ENCODE assay signal across 8 cellular contexts in the genomic region with DNA sequence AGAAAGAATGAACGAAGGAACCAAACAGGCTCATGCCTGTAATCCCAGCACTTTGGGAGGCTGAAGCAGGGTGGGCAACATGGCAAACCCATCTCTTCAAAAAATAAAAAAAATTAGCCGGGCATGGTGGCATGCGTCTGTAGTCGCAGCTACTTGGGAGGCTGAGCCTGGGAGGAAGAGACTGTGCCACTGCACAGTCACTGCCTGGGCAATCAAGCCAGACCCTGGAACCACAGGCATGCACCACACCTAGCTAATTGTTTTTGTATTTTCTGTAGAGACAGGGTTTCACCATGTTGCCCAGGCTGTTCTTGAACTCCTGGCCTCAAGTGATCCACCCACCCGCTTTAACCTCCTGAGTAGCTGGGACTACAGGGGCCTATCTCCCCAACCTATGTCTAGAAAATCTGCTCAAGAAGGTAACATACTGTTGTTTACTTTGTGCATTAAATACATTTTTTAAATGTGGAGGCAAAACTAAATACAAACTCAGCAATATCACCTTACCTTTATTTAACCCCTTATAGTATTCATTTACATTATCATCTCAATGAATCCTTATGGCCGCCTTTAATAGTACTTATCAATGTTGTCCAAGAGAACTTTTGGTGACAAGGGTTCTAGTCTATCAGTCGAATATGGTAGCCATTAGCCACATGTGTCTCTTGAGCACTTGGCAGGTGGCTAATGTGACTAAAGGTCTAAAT. TPM values are rescaled to one million over a fixed set of nuclear protein-coding genes. Genes with fewer than 3 reads are reported as not detected.
DNase-seq lines count a peak whose midpoint lies in the region; ATAC-seq and TF ChIP-seq lines count a peak whose summit lies in the region.

No MANE protein-coding gene starts in this region.

- H3K36me3 ChIP-seq in BLaER1 treated with 17β-estradiol and CSF1 and Interleukin-3, amounts not matched to agents 10 nM and 100 nM = peaks cover 68 to 73% (median 72%) of the 10 kb centered on the region in 11 experiments
- H3K36me3 ChIP-seq in breast epithelium (peaks cover 7% of the 10 kb centered on the region), mucosa of descending colon (ENCODE audit: low read depth) (peaks cover 19% of the 10 kb centered on the region)

- H3K27me3 ChIP-seq in BLaER1 treated with 17β-estradiol and CSF1 and Interleukin-3, amounts not matched to agents 10 nM and 100 nM = no peaks in the 10 kb centered on the region
- no peaks in the 10 kb centered on the region for H3K27me3 ChIP-seq in breast epithelium

- no peaks in the 10 kb centered on the region for H3K9me3 ChIP-seq in BLaER1 treated with 17β-estradiol and CSF1 and Interleukin-3, amounts not matched to agents 10 nM and 100 nM (replicated peaks in 1 of 11)
- H3K9me3 ChIP-seq in breast epithelium (no peaks in the 10 kb centered on the region), mucosa of descending colon (no peaks in the 10 kb centered on the region)

- ATAC-seq in mucosa of descending colon (peak; percentile 52), HG03457 (IDR thresholded peaks at IDR 0.05; ENCODE audit: unreplicated experiment) (no peak), HG03095 (IDR thresholded peaks at IDR 0.05; ENCODE audit: unreplicated experiment) (no peak)

- H3K27ac ChIP-seq in BLaER1 treated with 17β-estradiol and CSF1 and Interleukin-3, amounts not matched to agents 10 nM and 100 nM = no peak overlapping the region
- H3K27ac ChIP-seq in breast epithelium = peak overlapping the region; percentile 23 to 62

- TF ChIP-seq POLR2A in breast epithelium (IDR thresholded peaks at IDR 0.05) = no peak
- no peak for TF ChIP-seq POLR2A in erythroblast (IDR thresholded peaks at IDR 0.05; ENCODE audit: low read length)

- H4K20me1 ChIP-seq in BLaER1 treated with 17β-estradiol and CSF1 and Interleukin-3, amounts not matched to agents 10 nM and 100 nM = peaks cover 58 to 75% (median 72%) of the 10 kb centered on the region in 11 experiments

- H3K9ac ChIP-seq in BLaER1 treated with 17β-estradiol and CSF1 and Interleukin-3, amounts not matched to agents 10 nM and 100 nM = peak overlapping the region; percentile 10 to 99 (median 91); a peak in 20 of 22 replicates

- H3K4me2 ChIP-seq in BLaER1 treated with 17β-estradiol and CSF1 and Interleukin-3, amounts not matched to agents 10 nM and 100 nM = peak overlapping the region; percentile 81 to 96 (median 91)

- DNase-seq in LoVo (ENCODE audit: low spot score) (peak; percentile 61), breast epithelium (ENCODE audit: low spot score in 2 of 2) (no peak), mucosa of descending colon (peak in 2 of 3 donors; percentile 30 to 51), erythroblast (lab: John Stamatoyannopoulos, UW) (no peak), MV-4-11 (lab: John Stamatoyannopoulos, UW) (no peak)

- intact Hi-C loops in breast epithelium (cut with DNase I; ENCODE audit: low total_unique reads) = no loop called here
- intact Hi-C loops in mucosa of descending colon (cut with DNase I, micrococcal nuclease) = no loop called here

- no peak for TF ChIP-seq CTCF in breast epithelium (IDR thresholded peaks at IDR 0.05)
- no peak for TF ChIP-seq CTCF in mucosa of descending colon (IDR thresholded peaks at IDR 0.05)

- H3K4me3 ChIP-seq in BLaER1 treated with 17β-estradiol and CSF1 and Interleukin-3, amounts not matched to agents 10 nM and 100 nM = peak overlapping the region in 9 of 10 experiments; percentile 16 to 96 (median 83); a peak in 13 of 20 replicates
- H3K4me3 ChIP-seq in breast epithelium (peak overlapping the region in 2 of 3 donors; percentile 20 to 94), mucosa of descending colon (no peak overlapping the region)

- peaks cover 31 to 45% (median 41%) of the 10 kb centered on the region in 10 experiments for H3K4me1 ChIP-seq in BLaER1 treated with 17β-estradiol and CSF1 and Interleukin-3, amounts not matched to agents 10 nM and 100 nM
- H3K4me1 ChIP-seq in breast epithelium = peaks cover 12 to 19% of the 10 kb centered on the region in 2 donors
- peaks cover 48% of the 10 kb centered on the region for H3K4me1 ChIP-seq in mucosa of descending colon (ENCODE audit: low read depth)

RNA-seq across cellular contexts. Expression of gene KHDC4, which starts 2.7 kb away (rescaled TPM):
- total RNA-seq in breast epithelium (10 to 100 TPM; 52.0 to 81.5 (median 64.2) TPM), mucosa of descending colon (10 to 100 TPM; 52.9 to 59.5 (median 58.6) TPM)

RNA-seq across cellular contexts. Expression of gene RXFP4, which starts 10.0 kb away (rescaled TPM):
- not detected for total RNA-seq in breast epithelium
- total RNA-seq in mucosa of descending colon = 1 to 10 TPM; 1.2 to 4.2 (median 3.3) TPM

RNA-seq across cellular contexts. Expression of gene RIT1, which starts 20.3 kb away (rescaled TPM):
- total RNA-seq in breast epithelium (10 to 100 TPM; 29.2 to 32.6 (median 29.4) TPM), mucosa of descending colon (10 to 100 TPM; 21.8 to 29.7 (median 23.5) TPM)

RNA-seq across cellular contexts. Expression of gene ARHGEF2, which starts 46.9 kb away (rescaled TPM):
- total RNA-seq in breast epithelium = 10 to 100 TPM; 81.8 to 93.7 (median 90.4) TPM
- 100 to 1,000 TPM in 1 of 3 donors, 10 to 100 TPM in 2; 79.7 to 132 (median 90.5) TPM for total RNA-seq in mucosa of descending colon

Comparison
In these comparisons a context has a peak if more than half of its experiments do, and no peak if none do; other contexts are left out.
1. H3K27ac ChIP-seq: peak in breast epithelium (2 of 2); none in BLaER1 treated with 17β-estradiol and CSF1 and Interleukin-3, amounts not matched to agents 10 nM and 100 nM (0 of 11).
2. DNase-seq: peak in LoVo (single experiment) and mucosa of descending colon (2 of 3); none in breast epithelium (0 of 2), erythroblast (0 of 2) and MV-4-11 (single experiment).